Comparison of ENCODE assay signal across 8 cellular contexts in the genomic region with DNA sequence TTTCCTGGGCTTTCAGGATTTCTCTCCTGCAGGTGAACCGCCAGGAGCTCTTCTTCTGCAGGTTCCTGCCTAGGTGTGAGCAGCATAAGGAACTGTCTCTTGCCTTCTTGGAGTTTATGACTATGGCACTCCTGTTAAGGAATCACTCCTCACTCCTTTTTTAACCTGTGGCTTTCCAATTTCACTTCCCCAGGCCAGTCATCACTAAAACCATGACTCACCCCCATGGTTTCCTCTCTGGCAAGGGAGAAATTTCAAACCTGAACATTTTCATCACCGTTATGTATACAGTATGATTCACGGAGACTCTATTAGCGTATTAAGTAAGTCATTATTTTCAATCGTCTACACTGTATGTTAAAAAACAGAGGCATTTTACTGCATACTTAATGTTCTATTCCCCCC.
A peak's percentile ranks its signal among the peaks of the same experiment; 100 is the strongest.
DNase-seq lines count a peak whose midpoint lies in the region; ATAC-seq, FAIRE-seq and TF ChIP-seq lines count a peak whose summit lies in the region.
"Had no signal": no experiment of that assay in that cellular context is flagged by ENCODE, and none has a peak within 500 bp of the region (broad histone marks: within the 10 kb centered on the region; RNA-seq: fewer than 3 reads in every experiment).

No MANE protein-coding gene starts in this region.

- 89 to 92% (median 89%) methylated on average over 5 of the region's 5 CpGs for WGBS in ovary, 3 donors

- intact Hi-C loops in ovary (cut with DNase I), result no loop called here

- H3K4me1 ChIP-seq in skeletal muscle satellite cell (ENCODE audit: control insufficient read depth, insufficient read depth, low read length) (peaks cover 10% of the 10 kb centered on the region), ovary (ENCODE audit: insufficient read depth) (no peaks in the 10 kb centered on the region)

- peak overlapping the region; percentile 24 for H3K4me2 ChIP-seq in skeletal muscle satellite cell (ENCODE audit: low read length)

- no peaks in the 10 kb centered on the region for H3K36me3 ChIP-seq in skeletal muscle satellite cell (ENCODE audit: insufficient read depth, low read length)
- H3K36me3 ChIP-seq in ovary, result no peaks in the 10 kb centered on the region

- no peaks in the 10 kb centered on the region for H3K9me3 ChIP-seq in skeletal muscle satellite cell (replicated peaks; ENCODE audit: low read length)
- no peaks in the 10 kb centered on the region for H3K9me3 ChIP-seq in ovary

- TF ChIP-seq CTCF in ovary (IDR thresholded peaks at IDR 0.05) (no peak), D721Med (IDR thresholded peaks at IDR 0.05; ENCODE audit: insufficient read depth, missing control alignments) (no peak)

- no peak for TF ChIP-seq POLR2A in ovary (IDR thresholded peaks at IDR 0.05)

- no peak overlapping the region for H3K4me3 ChIP-seq in skeletal muscle satellite cell (ENCODE audit: low read length)
- no peak overlapping the region for H3K4me3 ChIP-seq in ovary

- H3K27me3 ChIP-seq in skeletal muscle satellite cell (ENCODE audit: control insufficient read depth, insufficient read depth, low read length), result peaks cover 4% of the 10 kb centered on the region
- no peaks in the 10 kb centered on the region for H3K27me3 ChIP-seq in ovary

- ATAC-seq in GM19452 (IDR thresholded peaks at IDR 0.05; ENCODE audit: unreplicated experiment), result peak; percentile 30
- peak; percentile 31 for ATAC-seq in HG03095 (IDR thresholded peaks at IDR 0.05; ENCODE audit: unreplicated experiment)
- peak; percentile 83 for ATAC-seq in SK-N-SH treated with all-trans-retinoic acid at 6 μM for 48 hours

- H3K27ac ChIP-seq in ovary, result no peak overlapping the region

- no peak overlapping the region for H3K9ac ChIP-seq in skeletal muscle satellite cell (ENCODE audit: low read depth, low read length)

- DNase-seq in ovary (no peak), NCI-H1417 (lab: John Stamatoyannopoulos, UW) (no peak), D721Med (ENCODE audit: insufficient read length, low spot score) (no peak)
- DNase-seq: NCI-H1436 treated with DMSO at 0.1 percent for 48 hours had no signal

- FAIRE-seq in D721Med (lab: Jason Lieb, UNC), result no peak

- TF ChIP-seq EP300 in ovary (IDR thresholded peaks at IDR 0.05), result no peak

TF ChIP-seq in SK-N-SH treated with all-trans-retinoic acid at 6 μM for 48 hours, 23 proteins besides CTCF, POLR2A, EP300 and RAD21:
- TF ChIP-seq BACH2 (CRISPR knock-in tag; IDR thresholded peaks at IDR 0.05; ENCODE audit: borderline replicate concordance) (no peak), RARB (CRISPR knock-in tag; IDR thresholded peaks at IDR 0.05) (no peak), SNAI2 (CRISPR knock-in tag; IDR thresholded peaks at IDR 0.05) (no peak), ZC3H10 (CRISPR knock-in tag; IDR thresholded peaks at IDR 0.05) (no peak), ISL1 (CRISPR knock-in tag; IDR thresholded peaks at IDR 0.05) (no peak), ESRRG (CRISPR knock-in tag; IDR thresholded peaks at IDR 0.05) (no peak), ZNF8 (CRISPR knock-in tag; IDR thresholded peaks at IDR 0.05) (no peak)
- TF ChIP-seq, protein P1, sequence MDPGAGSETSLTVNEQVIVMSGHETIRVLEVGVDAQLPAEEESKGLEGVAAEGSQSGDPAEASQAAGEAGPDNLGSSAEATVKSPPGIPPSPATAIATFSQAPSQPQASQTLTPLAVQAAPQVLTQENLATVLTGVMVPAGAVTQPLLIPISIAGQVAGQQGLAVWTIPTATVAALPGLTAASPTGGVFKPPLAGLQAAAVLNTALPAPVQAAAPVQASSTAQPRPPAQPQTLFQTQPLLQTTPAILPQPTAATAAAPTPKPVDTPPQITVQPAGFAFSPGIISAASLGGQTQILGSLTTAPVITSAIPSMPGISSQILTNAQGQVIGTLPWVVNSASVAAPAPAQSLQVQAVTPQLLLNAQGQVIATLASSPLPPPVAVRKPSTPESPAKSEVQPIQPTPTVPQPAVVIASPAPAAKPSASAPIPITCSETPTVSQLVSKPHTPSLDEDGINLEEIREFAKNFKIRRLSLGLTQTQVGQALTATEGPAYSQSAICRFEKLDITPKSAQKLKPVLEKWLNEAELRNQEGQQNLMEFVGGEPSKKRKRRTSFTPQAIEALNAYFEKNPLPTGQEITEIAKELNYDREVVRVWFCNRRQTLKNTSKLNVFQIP (CRISPR knock-in tag; IDR thresholded peaks at IDR 0.05; ENCODE audit: borderline replicate concordance, low read depth), result no peak

Comparison
In these comparisons a context has a peak if more than half of its experiments do, and no peak if none do; other contexts are left out.
1. ATAC-seq: peak in every context shown above with its lines; median percentile 83 in SK-N-SH treated with all-trans-retinoic acid at 6 μM for 48 hours; 31 in HG03095; 30 in GM19452.